14 cellular contexts compared by ENCODE assay signal in genomic region chr20:62362590-62362940, GRCh38. TPM values are rescaled to one million over a fixed set of nuclear protein-coding genes. Genes with fewer than 3 reads are reported as not detected.
DNase-seq lines count a peak whose midpoint lies in the region; ATAC-seq, FAIRE-seq and TF ChIP-seq lines count a peak whose summit lies in the region.
"Had no signal": no experiment of that assay in that cellular context is flagged by ENCODE, and none has a peak within 500 bp of the region (broad histone marks: within the 10 kb centered on the region; RNA-seq: fewer than 3 reads in every experiment).

No MANE protein-coding gene starts in this region.

- 79 to 83% methylated on average over 11 of the region's 13 CpGs for WGBS in body of pancreas, 2 donors
- WGBS in HepG2 (ENCODE audit: low lambda C conversion rate), result 92% methylated on average over 13 of the region's 13 CpGs
- WGBS in thyroid gland, 2 donors, result 77 to 79% methylated on average over 7 to 11 of the region's 13 CpGs

- H3K36me3 Mint-ChIP-seq in stimulated activated naive B cell treated with anti-CD40 and anti-IgM and Interleukin-4, amounts not matched to agents 10 μg/mL and 1 μg/mL and 100 μg/mL, for 72 hours, result no peaks in the 10 kb centered on the region
- H3K36me3 Mint-ChIP-seq in T-cell, result no peaks in the 10 kb centered on the region
- H3K36me3 Mint-ChIP-seq: CD4-positive, CD25-positive, alpha-beta regulatory T cell had no signal

- H3K27ac ChIP-seq in HUES48 (ENCODE audit: low read depth, low read length) (peak overlapping the region; percentile 91), body of pancreas (peak overlapping the region; percentile 53 to 88 (median 79)), HepG2 (ENCODE audit: extremely low read length, insufficient read depth, low read length) (peak overlapping the region; percentile 5), thyroid gland (peak overlapping the region; percentile 90 to 97 (median 95))

- H3K9me3 ChIP-seq in HUES48 (ENCODE audit: control insufficient read depth, insufficient read depth, low read length) (no peaks in the 10 kb centered on the region), body of pancreas (no peaks in the 10 kb centered on the region), HepG2 (ENCODE audit: low read length) (no peaks in the 10 kb centered on the region), thyroid gland (no peaks in the 10 kb centered on the region)
- H3K9me3 ChIP-seq: HAP-1 had no signal

- H3K4me3 ChIP-seq in HUES48 (ENCODE audit: low read depth, low read length), result no peak overlapping the region
- H3K4me3 ChIP-seq in body of pancreas, result no peak overlapping the region
- H3K4me3 ChIP-seq in HepG2 (replicated peaks in 1 of 3; ENCODE audit: insufficient read depth in 1 of 3, low read depth in 2 of 3, low read length in 3 of 3), result no peak overlapping the region
- H3K4me3 ChIP-seq in thyroid gland (replicated peaks in 1 of 3), result no peak overlapping the region
- H3K4me3 ChIP-seq: HAP-1 had no signal

- no peaks in the 10 kb centered on the region for H3K27me3 Mint-ChIP-seq in stimulated activated naive B cell treated with anti-CD40 and anti-IgM and Interleukin-4, amounts not matched to agents 10 μg/mL and 1 μg/mL and 100 μg/mL, for 72 hours
- H3K27me3 Mint-ChIP-seq in T-cell, result peaks cover 16 to 28% of the 10 kb centered on the region in 2 donors

- no peak overlapping the region for H3K4me2 ChIP-seq in HepG2 (ENCODE audit: low read depth, low read length)

- peaks cover 30% of the 10 kb centered on the region for H4K20me1 ChIP-seq in HepG2 (ENCODE audit: insufficient read depth, low read length)

- ATAC-seq in body of pancreas (no peak), HepG2 (no peak), HG02759 (IDR thresholded peaks at IDR 0.05; ENCODE audit: unreplicated experiment) (no peak), T-cell (replicated peaks in 1 of 4) (no peak)
- ATAC-seq in stimulated activated naive B cell treated with anti-CD40 and anti-IgM and Interleukin-4, amounts not matched to agents 10 μg/mL and 1 μg/mL and 100 μg/mL, for 72 hours (replicated peaks), result no peak
- ATAC-seq: activated CD8-positive, alpha-beta T cell treated with anti-CD3 and anti-CD28 coated beads, Interleukin-2, amount 10 ng/mL, durations not matched to agents 7 days and 5 days had no signal

- H3K27ac Mint-ChIP-seq in stimulated activated naive B cell treated with anti-CD40 and anti-IgM and Interleukin-4, amounts not matched to agents 10 μg/mL and 1 μg/mL and 100 μg/mL, for 72 hours, result no peak overlapping the region
- no peak overlapping the region for H3K27ac Mint-ChIP-seq in T-cell
- H3K27ac Mint-ChIP-seq: activated CD8-positive, alpha-beta T cell treated with anti-CD3 and anti-CD28 coated beads, Interleukin-2, amount 10 ng/mL, durations not matched to agents 7 days and 5 days; CD4-positive, CD25-positive, alpha-beta regulatory T cell had no signal

- DNase-seq in body of pancreas (no peak), HepG2 (ENCODE audit: low spot score) (no peak), thyroid gland (no peak), SW480 (ENCODE audit: low spot score) (no peak), T-cell (no peak)
- no peak for DNase-seq in stimulated activated naive B cell treated with anti-CD40 and anti-IgM and Interleukin-4, amounts not matched to agents 10 μg/mL and 1 μg/mL and 100 μg/mL, for 72 hours
- DNase-seq: activated CD8-positive, alpha-beta T cell treated with anti-CD3 and anti-CD28 coated beads, Interleukin-2, amount 10 ng/mL, durations not matched to agents 7 days and 5 days; activated gamma-delta T cell treated with Interleukin-2 at 50 U/mL for 16 hours; CD4-positive, CD25-positive, alpha-beta regulatory T cell; stimulated activated CD4-positive, alpha-beta T cell treated with anti-CD3 and anti-CD28 coated beads, Interleukin-2, amount 100 ng/mL, for 24 hours had no signal

- H3K4me3 Mint-ChIP-seq in stimulated activated naive B cell treated with anti-CD40 and anti-IgM and Interleukin-4, amounts not matched to agents 10 μg/mL and 1 μg/mL and 100 μg/mL, for 72 hours, result no peak overlapping the region
- H3K4me3 Mint-ChIP-seq in T-cell, result no peak overlapping the region
- H3K4me3 Mint-ChIP-seq: activated CD8-positive, alpha-beta T cell treated with anti-CD3 and anti-CD28 coated beads, Interleukin-2, amount 10 ng/mL, durations not matched to agents 7 days and 5 days had no signal

- FAIRE-seq in HepG2 (lab: Jason Lieb, UNC), result no peak
- FAIRE-seq: endothelial cell of umbilical vein had no signal

- TF ChIP-seq EP300 in HepG2 (IDR thresholded peaks at IDR 0.05; ENCODE audit: low read depth in 2 of 2, low read length in 2 of 2) (no peak), HepG2 (CRISPR knock-in tag; IDR thresholded peaks at IDR 0.05; ENCODE audit: borderline replicate concordance) (no peak)

- H3K79me2 ChIP-seq in HepG2 (ENCODE audit: insufficient read depth, low read length), result peaks cover 38% of the 10 kb centered on the region

- BruUV-seq in HepG2 (replicated peaks; lab: Mats Ljungman, UMichigan), result no TSS peak

- TF ChIP-seq CTCF in body of pancreas (IDR thresholded peaks at IDR 0.05) (no peak), HepG2 (CRISPR knock-in tag; IDR thresholded peaks at IDR 0.05) (no peak), thyroid gland (IDR thresholded peaks at IDR 0.05) (no peak)

- CTCF ChIA-PET in HepG2 (lab: Yijun Ruan, JAX; ENCODE audit: low intra/inter-chr PET ratio, low total read pairs) (interaction anchor here (1.1 kb wide), 1 partner anchor 14 kb away, joined by 3 read pairs; no protein-coding TSS in a partner anchor), T-cell (lab: Charles Lee) (no interaction called here)

- in situ Hi-C loops in HepG2 (cut with HindIII; ENCODE audit: extremely low pct_ligation_motif_present, low pct_unique_long_range_greater_than_20kb), result no loop called here

- intact Hi-C loops in body of pancreas (cut with DNase I), result no loop called here
- intact Hi-C loops in HepG2 (cut with micrococcal nuclease; ENCODE audit: unreplicated experiment), result loop anchor here (10.0 kb wide), 1 partner anchor 1602 kb away; the partner anchor contains the start of gene ZNF512B
- intact Hi-C loops in thyroid gland (cut with DNase I), result no loop called here

- H3K36me3 ChIP-seq in HUES48 (ENCODE audit: control insufficient read depth, insufficient read depth, low read length) (peaks cover 12% of the 10 kb centered on the region; the same call in 1 of the 2 replicates), body of pancreas (replicated peaks in 1 of 2; ENCODE audit: insufficient read depth in 1 of 2, low read depth in 2 of 2) (no peaks in the 10 kb centered on the region), HepG2 (replicated peaks in 1 of 2; ENCODE audit: control insufficient read depth in 1 of 2, insufficient read depth in 2 of 2, low read length in 2 of 2) (peaks cover 22 to 24% of the 10 kb centered on the region in 2 experiments), thyroid gland (no peaks in the 10 kb centered on the region)

- H3K9me3 Mint-ChIP-seq in stimulated activated naive B cell treated with anti-CD40 and anti-IgM and Interleukin-4, amounts not matched to agents 10 μg/mL and 1 μg/mL and 100 μg/mL, for 72 hours, result no peaks in the 10 kb centered on the region
- no peaks in the 10 kb centered on the region for H3K9me3 Mint-ChIP-seq in T-cell
- H3K9me3 Mint-ChIP-seq: CD4-positive, CD25-positive, alpha-beta regulatory T cell had no signal

- POLR2A ChIA-PET in HepG2 (lab: Yijun Ruan, JAX) (interaction anchor here (7.4 kb wide), 1 partner anchor 14 kb away, joined by 95 read pairs; no protein-coding TSS in a partner anchor), T-cell (lab: Charles Lee) (no interaction called here)

- H3K27me3 ChIP-seq in HUES48 (ENCODE audit: control insufficient read depth, insufficient read depth, low read length) (no peaks in the 10 kb centered on the region), body of pancreas (no peaks in the 10 kb centered on the region), HepG2 (ENCODE audit: control insufficient read depth in 1 of 2, insufficient read depth in 2 of 2, low read length in 2 of 2) (no peaks in the 10 kb centered on the region), thyroid gland (no peaks in the 10 kb centered on the region)

- H3K4me1 ChIP-seq in HUES48 (ENCODE audit: control insufficient read depth, insufficient read depth, low read length), result peaks cover 64% of the 10 kb centered on the region
- H3K4me1 ChIP-seq in body of pancreas, result peaks cover 85% of the 10 kb centered on the region
- peaks cover 52% of the 10 kb centered on the region for H3K4me1 ChIP-seq in HepG2 (ENCODE audit: insufficient read depth, low read length)
- H3K4me1 ChIP-seq in thyroid gland, result peaks cover 84 to 88% of the 10 kb centered on the region in 2 donors

- TF ChIP-seq POLR2A in body of pancreas (IDR thresholded peaks at IDR 0.05), result no peak
- TF ChIP-seq POLR2A in HepG2 (IDR thresholded peaks at IDR 0.05; ENCODE audit: insufficient read depth in 1 of 2, low read depth in 2 of 2, low read length in 2 of 2), result no peak
- no peak for TF ChIP-seq POLR2A in thyroid gland (IDR thresholded peaks at IDR 0.05)

- no peak overlapping the region for H2AFZ ChIP-seq in HepG2 (ENCODE audit: low read length)

- peaks cover 17 to 26% of the 10 kb centered on the region in 2 donors for H3K4me1 Mint-ChIP-seq in stimulated activated naive B cell treated with anti-CD40 and anti-IgM and Interleukin-4, amounts not matched to agents 10 μg/mL and 1 μg/mL and 100 μg/mL, for 72 hours
- peaks cover 0 to under 1% (median 0%) of the 10 kb centered on the region in 3 donors for H3K4me1 Mint-ChIP-seq in T-cell

- H3K9ac ChIP-seq in HUES48 (ENCODE audit: low read depth, low read length), result 0 out of 2 replicates have a peak overlapping the region, but pooled peaks have one; percentile 34
- no peak overlapping the region for H3K9ac ChIP-seq in HepG2 (ENCODE audit: insufficient read depth, low read depth, low read length)

- TF ChIP-seq RAD21 in HepG2 (CRISPR knock-in tag; IDR thresholded peaks at IDR 0.05), result no peak

RNA-seq across cellular contexts. Expression of gene LAMA5, which starts 4.5 kb away (rescaled TPM):
- 100 to 1,000 TPM; 115 to 185 TPM for total RNA-seq in body of pancreas
- 28.5 and 44.7 TPM in 2 replicates for total RNA-seq in HepG2 (2016; rRNA removed; fragmentation: Illumina TruSeq; extraction: Trizol)
- total RNA-seq in HepG2 (2016; cell fraction: cytosol; rRNA removed; fragmentation: Illumina TruSeq; extraction: Trizol; ENCODE audit: low read depth), result 32.2 and 40.1 TPM in 2 replicates
- 24.0 and 53.5 TPM in 2 replicates for total RNA-seq in HepG2 (2016; cell fraction: insoluble cytoplasmic fraction; rRNA removed; fragmentation: Illumina TruSeq; extraction: Trizol)
- 23.5 and 24.2 TPM in 2 replicates for total RNA-seq in HepG2 (2016; cell fraction: membrane; rRNA removed; fragmentation: Illumina TruSeq; extraction: Trizol)
- 108 and 131 TPM in 2 replicates for total RNA-seq in HepG2 (2016; cell fraction: nucleus; rRNA removed; fragmentation: Illumina TruSeq; extraction: Trizol)
- 21.0 and 22.7 TPM in 2 replicates for polyA plus RNA-seq in HepG2 (2011; rRNA removed)
- 9.5 and 17.6 TPM in 2 replicates for polyA plus RNA-seq in HepG2 (2011; cell fraction: cytosol; rRNA removed)
- polyA plus RNA-seq in HepG2 (2011; cell fraction: nucleus; rRNA removed), result 504 and 754 TPM in 2 replicates
- 96.2 and 135 TPM in 2 replicates for polyA plus RNA-seq in HepG2 (2012)
- polyA plus RNA-seq in HepG2 (2016; cell fraction: cytosol; fragmentation: Illumina TruSeq; extraction: Trizol; ENCODE audit: low read depth), result 12.5 and 12.7 TPM in 2 replicates
- polyA plus RNA-seq in HepG2 (2016; cell fraction: insoluble cytoplasmic fraction; fragmentation: Illumina TruSeq; extraction: Trizol; ENCODE audit: low read depth), result 34.3 and 49.3 TPM in 2 replicates
- 14.2 and 17.2 TPM in 2 replicates for polyA plus RNA-seq in HepG2 (2016; cell fraction: membrane; fragmentation: Illumina TruSeq; extraction: Trizol; ENCODE audit: low read depth)
- 598 and 620 TPM in 2 replicates for polyA plus RNA-seq in HepG2 (2016; cell fraction: nucleus; fragmentation: Illumina TruSeq; extraction: Trizol; ENCODE audit: insufficient read depth, low read depth)
- 26.2 and 35.7 TPM in 2 replicates for polyA minus RNA-seq in HepG2 (2011; rRNA and poly(A)+ RNA removed; ENCODE audit: low replicate concordance)
- polyA minus RNA-seq in HepG2 (2011; cell fraction: cytosol; rRNA and poly(A)+ RNA removed), result 23.2 and 27.1 TPM in 2 replicates
- 70.0 and 71.2 TPM in 2 replicates for polyA minus RNA-seq in HepG2 (2011; cell fraction: nucleus; rRNA and poly(A)+ RNA removed)
- total RNA-seq in thyroid gland, result 100 to 1,000 TPM in 3 of 4 donors, 10 to 100 TPM in 1; 93.9 to 179 (median 117) TPM
- total RNA-seq in T-cell, result 1 to 10 TPM in 3 of 5 donors, under 1 TPM in 2; 0.48 to 4.3 (median 3.0) TPM

RNA-seq across cellular contexts. Expression of gene RPS21, which starts 24.3 kb away (rescaled TPM):
- total RNA-seq in body of pancreas, result 100 to 1,000 TPM; 654 to 656 TPM
- total RNA-seq in HepG2 (2016; rRNA removed; fragmentation: Illumina TruSeq; extraction: Trizol), result 2,584 and 2,647 TPM in 2 replicates
- 3,497 and 3,511 TPM in 2 replicates for total RNA-seq in HepG2 (2016; cell fraction: cytosol; rRNA removed; fragmentation: Illumina TruSeq; extraction: Trizol; ENCODE audit: low read depth)
- 2,606 and 2,768 TPM in 2 replicates for total RNA-seq in HepG2 (2016; cell fraction: insoluble cytoplasmic fraction; rRNA removed; fragmentation: Illumina TruSeq; extraction: Trizol)
- 4,939 and 5,761 TPM in 2 replicates for total RNA-seq in HepG2 (2016; cell fraction: membrane; rRNA removed; fragmentation: Illumina TruSeq; extraction: Trizol)
- 1,156 and 1,166 TPM in 2 replicates for total RNA-seq in HepG2 (2016; cell fraction: nucleus; rRNA removed; fragmentation: Illumina TruSeq; extraction: Trizol)
- polyA plus RNA-seq in HepG2 (2011; rRNA removed), result 9,925 and 11,063 TPM in 2 replicates
- polyA plus RNA-seq in HepG2 (2011; cell fraction: cytosol; rRNA removed), result 11,031 and 15,081 TPM in 2 replicates
- polyA plus RNA-seq in HepG2 (2011; cell fraction: nucleus; rRNA removed), result 5,156 and 5,267 TPM in 2 replicates
- 6,658 and 8,852 TPM in 2 replicates for polyA plus RNA-seq in HepG2 (2012)
- polyA plus RNA-seq in HepG2 (2016; cell fraction: cytosol; fragmentation: Illumina TruSeq; extraction: Trizol; ENCODE audit: low read depth), result 5,362 and 5,590 TPM in 2 replicates
- 3,197 and 3,428 TPM in 2 replicates for polyA plus RNA-seq in HepG2 (2016; cell fraction: insoluble cytoplasmic fraction; fragmentation: Illumina TruSeq; extraction: Trizol; ENCODE audit: low read depth)
- polyA plus RNA-seq in HepG2 (2016; cell fraction: membrane; fragmentation: Illumina TruSeq; extraction: Trizol; ENCODE audit: low read depth), result 5,998 and 6,820 TPM in 2 replicates
- 2,753 and 2,989 TPM in 2 replicates for polyA plus RNA-seq in HepG2 (2016; cell fraction: nucleus; fragmentation: Illumina TruSeq; extraction: Trizol; ENCODE audit: insufficient read depth, low read depth)
- polyA minus RNA-seq in HepG2 (2011; rRNA and poly(A)+ RNA removed; ENCODE audit: low replicate concordance), result 2,340 and 3,999 TPM in 2 replicates
- polyA minus RNA-seq in HepG2 (2011; cell fraction: cytosol; rRNA and poly(A)+ RNA removed), result 1,154 and 1,167 TPM in 2 replicates
- polyA minus RNA-seq in HepG2 (2011; cell fraction: nucleus; rRNA and poly(A)+ RNA removed), result 809 and 896 TPM in 2 replicates
- 1,000 to 10,000 TPM; 1,818 to 3,649 (median 2,349) TPM for total RNA-seq in thyroid gland
- 1,000 to 10,000 TPM; 2,807 to 3,290 (median 3,085) TPM for total RNA-seq in T-cell

RNA-seq across cellular contexts. Expression of gene CABLES2, which starts 44.5 kb away (rescaled TPM):
- 1 to 10 TPM; 1.6 to 2.6 TPM for total RNA-seq in body of pancreas
- total RNA-seq in HepG2 (2016; rRNA removed; fragmentation: Illumina TruSeq; extraction: Trizol), result 9.7 and 10.2 TPM in 2 replicates
- 3.4 and 4.0 TPM in 2 replicates for total RNA-seq in HepG2 (2016; cell fraction: cytosol; rRNA removed; fragmentation: Illumina TruSeq; extraction: Trizol; ENCODE audit: low read depth)
- total RNA-seq in HepG2 (2016; cell fraction: insoluble cytoplasmic fraction; rRNA removed; fragmentation: Illumina TruSeq; extraction: Trizol), result 9.2 and 9.3 TPM in 2 replicates
- total RNA-seq in HepG2 (2016; cell fraction: membrane; rRNA removed; fragmentation: Illumina TruSeq; extraction: Trizol), result 13.2 and 14.3 TPM in 2 replicates
- total RNA-seq in HepG2 (2016; cell fraction: nucleus; rRNA removed; fragmentation: Illumina TruSeq; extraction: Trizol), result 5.6 and 7.3 TPM in 2 replicates
- 5.2 and 5.9 TPM in 2 replicates for polyA plus RNA-seq in HepG2 (2011; rRNA removed)
- polyA plus RNA-seq in HepG2 (2011; cell fraction: cytosol; rRNA removed), result 4.8 and 5.4 TPM in 2 replicates
- 6.8 and 7.6 TPM in 2 replicates for polyA plus RNA-seq in HepG2 (2011; cell fraction: nucleus; rRNA removed)
- 4.7 and 5.4 TPM in 2 replicates for polyA plus RNA-seq in HepG2 (2012)
- polyA plus RNA-seq in HepG2 (2016; cell fraction: cytosol; fragmentation: Illumina TruSeq; extraction: Trizol; ENCODE audit: low read depth), result 7.5 and 8.3 TPM in 2 replicates
- 20.6 and 26.7 TPM in 2 replicates for polyA plus RNA-seq in HepG2 (2016; cell fraction: insoluble cytoplasmic fraction; fragmentation: Illumina TruSeq; extraction: Trizol; ENCODE audit: low read depth)
- 20.0 and 22.1 TPM in 2 replicates for polyA plus RNA-seq in HepG2 (2016; cell fraction: membrane; fragmentation: Illumina TruSeq; extraction: Trizol; ENCODE audit: low read depth)
- polyA plus RNA-seq in HepG2 (2016; cell fraction: nucleus; fragmentation: Illumina TruSeq; extraction: Trizol; ENCODE audit: insufficient read depth, low read depth), result 18.8 and 19.3 TPM in 2 replicates
- polyA minus RNA-seq in HepG2 (2011; rRNA and poly(A)+ RNA removed; ENCODE audit: low replicate concordance), result 5.3 and 6.3 TPM in 2 replicates
- polyA minus RNA-seq in HepG2 (2011; cell fraction: cytosol; rRNA and poly(A)+ RNA removed), result 4.9 and 6.3 TPM in 2 replicates
- polyA minus RNA-seq in HepG2 (2011; cell fraction: nucleus; rRNA and poly(A)+ RNA removed), result 4.8 and 5.2 TPM in 2 replicates
- 1 to 10 TPM; 5.8 to 8.5 (median 7.7) TPM for total RNA-seq in thyroid gland
- 1 to 10 TPM; 4.3 to 6.8 (median 5.6) TPM for total RNA-seq in T-cell

RNA-seq across cellular contexts. Expression of gene ADRM1, which starts 59.8 kb away (rescaled TPM):
- total RNA-seq in body of pancreas (100 to 1,000 TPM in 1 of 2 donors, 10 to 100 TPM in 1; 79.9 to 104 TPM), HepG2 (2016; rRNA removed; fragmentation: Illumina TruSeq; extraction: Trizol) (143 and 154 TPM in 2 replicates), thyroid gland (100 to 1,000 TPM in 3 of 4 donors, 10 to 100 TPM in 1; 89.9 to 140 (median 117) TPM), T-cell (10 to 100 TPM; 44.7 to 80.3 (median 72.9) TPM)
- 51.6 and 53.2 TPM in 2 replicates for total RNA-seq in HepG2 (2016; cell fraction: cytosol; rRNA removed; fragmentation: Illumina TruSeq; extraction: Trizol; ENCODE audit: low read depth)
- 149 and 159 TPM in 2 replicates for total RNA-seq in HepG2 (2016; cell fraction: insoluble cytoplasmic fraction; rRNA removed; fragmentation: Illumina TruSeq; extraction: Trizol)
- 59.3 and 62.8 TPM in 2 replicates for total RNA-seq in HepG2 (2016; cell fraction: membrane; rRNA removed; fragmentation: Illumina TruSeq; extraction: Trizol)
- 76.2 and 86.5 TPM in 2 replicates for total RNA-seq in HepG2 (2016; cell fraction: nucleus; rRNA removed; fragmentation: Illumina TruSeq; extraction: Trizol)
- polyA plus RNA-seq in HepG2 (2011; rRNA removed), result 92.9 and 106 TPM in 2 replicates
- polyA plus RNA-seq in HepG2 (2011; cell fraction: cytosol; rRNA removed), result 90.4 and 144 TPM in 2 replicates
- polyA plus RNA-seq in HepG2 (2011; cell fraction: nucleus; rRNA removed), result 158 and 185 TPM in 2 replicates
- polyA plus RNA-seq in HepG2 (2012), result 62.1 and 86.3 TPM in 2 replicates
- 50.3 and 52.6 TPM in 2 replicates for polyA plus RNA-seq in HepG2 (2016; cell fraction: cytosol; fragmentation: Illumina TruSeq; extraction: Trizol; ENCODE audit: low read depth)
- polyA plus RNA-seq in HepG2 (2016; cell fraction: insoluble cytoplasmic fraction; fragmentation: Illumina TruSeq; extraction: Trizol; ENCODE audit: low read depth), result 185 and 189 TPM in 2 replicates
- 54.2 and 55.6 TPM in 2 replicates for polyA plus RNA-seq in HepG2 (2016; cell fraction: membrane; fragmentation: Illumina TruSeq; extraction: Trizol; ENCODE audit: low read depth)
- polyA plus RNA-seq in HepG2 (2016; cell fraction: nucleus; fragmentation: Illumina TruSeq; extraction: Trizol; ENCODE audit: insufficient read depth, low read depth), result 165 and 171 TPM in 2 replicates
- 92.6 and 107 TPM in 2 replicates for polyA minus RNA-seq in HepG2 (2011; rRNA and poly(A)+ RNA removed; ENCODE audit: low replicate concordance)
- 50.7 and 55.0 TPM in 2 replicates for polyA minus RNA-seq in HepG2 (2011; cell fraction: cytosol; rRNA and poly(A)+ RNA removed)
- polyA minus RNA-seq in HepG2 (2011; cell fraction: nucleus; rRNA and poly(A)+ RNA removed), result 47.2 and 49.4 TPM in 2 replicates

Comparison
In these comparisons a context has a peak if more than half of its experiments do, and no peak if none do; other contexts are left out.
1. H3K27ac ChIP-seq: peak in every context shown above with its lines; median percentile 95 in thyroid gland; 91 in HUES48; 79 in body of pancreas; 5 in HepG2.
2. RNA of gene LAMA5, which starts 4.5 kb away (total RNA-seq): 115 to 185 TPM in body of pancreas, 93.9 to 179 TPM in thyroid gland and 23.5 to 131 TPM in HepG2; 0.48 to 4.3 TPM in T-cell; every median in the first group is over 4 times any median in the second.